24 cellular contexts compared by ENCODE assay signal in the genomic region with DNA sequence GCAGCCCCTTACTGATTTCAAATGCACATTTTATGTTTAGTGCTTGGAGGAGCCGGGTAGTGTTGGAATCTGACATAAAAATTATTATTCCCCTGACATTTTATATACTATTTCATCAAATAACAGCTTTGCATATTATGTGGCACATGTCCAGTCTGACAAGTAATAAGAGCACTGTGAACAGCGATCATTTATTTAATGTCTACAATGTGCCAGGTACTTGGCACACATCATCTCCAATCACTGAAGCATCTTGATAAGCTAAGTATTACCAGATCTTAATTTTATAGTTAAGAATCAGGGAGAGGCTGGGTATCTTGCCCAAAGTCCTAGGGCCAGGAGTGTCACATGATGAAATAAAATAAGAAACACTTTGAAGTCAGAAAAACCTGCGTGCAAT.
"Had no signal": no experiment of that assay in that cellular context is flagged by ENCODE, and none has a peak within 500 bp of the region (broad histone marks: within the 10 kb centered on the region; RNA-seq: fewer than 3 reads in every experiment).

No MANE protein-coding gene starts in this region.

- H3K36me3 ChIP-seq: colonic mucosa, esophagus muscularis mucosa, esophagus squamous epithelium, gastrocnemius medialis, gastroesophageal sphincter, heart left ventricle, heart right ventricle had no signal

- H3K27me3 ChIP-seq: colonic mucosa, dorsolateral prefrontal cortex, esophagus muscularis mucosa, esophagus squamous epithelium, foreskin keratinocyte, gastrocnemius medialis, gastroesophageal sphincter, heart left ventricle, heart right ventricle had no signal

- H3K4me1 ChIP-seq: colonic mucosa, esophagus squamous epithelium, foreskin keratinocyte, gastroesophageal sphincter had no signal

- ATAC-seq: effector memory CD8-positive, alpha-beta T cell; esophagus mucosa; foreskin keratinocyte; gastrocnemius medialis; gastroesophageal sphincter; heart left ventricle; heart right ventricle had no signal

- H3K4me3 ChIP-seq: colonic mucosa, coronary artery, dorsolateral prefrontal cortex, esophagus muscularis mucosa, esophagus squamous epithelium, gastrocnemius medialis, gastroesophageal sphincter, heart left ventricle, heart right ventricle had no signal

- DNase-seq: colonic mucosa; cortex of kidney; dermis blood vessel endothelial cell; dorsolateral prefrontal cortex; effector CD4-positive, alpha-beta T cell; effector CD8-positive, alpha-beta T cell; effector memory CD4-positive, alpha-beta T cell; effector memory CD8-positive, alpha-beta T cell; endodermal cell; erythroblast; esophagus squamous epithelium; foreskin fibroblast; foreskin keratinocyte; foreskin melanocyte; gastrocnemius medialis; glutamatergic neuron; head of caudate nucleus; heart left ventricle; heart right ventricle had no signal

- H3K9me3 ChIP-seq: colonic mucosa, esophagus muscularis mucosa, esophagus squamous epithelium, gastrocnemius medialis, gastroesophageal sphincter, heart left ventricle, heart right ventricle had no signal

- H3K27ac ChIP-seq: coronary artery, dorsolateral prefrontal cortex, epithelial cell of prostate, esophagus muscularis mucosa, esophagus squamous epithelium, foreskin keratinocyte, gastrocnemius medialis, gastroesophageal sphincter, heart left ventricle, heart right ventricle had no signal
